Comparison of ENCODE assay signal across 7 cellular contexts in the genomic region with DNA sequence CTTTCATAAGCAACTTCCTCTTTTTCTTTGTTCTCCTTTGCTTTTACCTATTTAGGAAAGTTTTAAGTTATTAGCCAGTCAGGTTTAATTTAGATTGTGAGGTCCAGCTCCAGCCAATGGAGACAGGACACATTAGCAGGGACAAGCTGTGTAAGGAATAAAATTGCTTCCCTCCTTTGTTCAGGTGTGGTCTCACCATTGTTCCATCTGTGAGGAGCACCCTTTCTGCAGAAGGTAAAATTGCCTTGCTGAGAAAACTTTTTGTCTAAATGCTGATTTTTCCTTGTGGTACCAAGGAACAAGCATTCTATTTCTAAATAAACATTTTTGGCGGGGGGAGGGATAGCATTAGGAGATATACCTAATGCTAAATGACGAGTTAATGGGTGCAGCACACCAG. TPM values are rescaled to one million over a fixed set of nuclear protein-coding genes. Genes with fewer than 3 reads are reported as not detected.
A peak's percentile ranks its signal among the peaks of the same experiment; 100 is the strongest.
DNase-seq lines count a peak whose midpoint lies in the region; ATAC-seq, FAIRE-seq and TF ChIP-seq lines count a peak whose summit lies in the region.
"Not testable (repeated sequence)": the region's sequence is repeated elsewhere in the genome, so short reads cannot be mapped to it uniquely, and the experiment has no call there.
"Had no signal": no experiment of that assay in that cellular context is flagged by ENCODE, and none has a peak within 500 bp of the region (broad histone marks: within the 10 kb centered on the region; RNA-seq: fewer than 3 reads in every experiment).

No MANE protein-coding gene starts in this region.

- not testable (repeated sequence) for TF ChIP-seq RAD21 in Ishikawa (IDR thresholded peaks at IDR 0.05; ENCODE audit: low read depth); K562 (CRISPR knock-in tag; conservative IDR thresholded peaks at IDR 0.05 in 1 of 2, IDR thresholded peaks at IDR 0.05 in 1 of 2)

- H3K4me2 ChIP-seq in SU-DHL-6 (ENCODE audit: low read depth, low read length, poor library complexity, severe bottlenecking); K562 (ENCODE audit: insufficient read depth, low read length): not testable (repeated sequence)

- not testable (repeated sequence) for H3K4me3 Mint-ChIP-seq in stimulated activated memory B cell treated with anti-CD40 and anti-IgM and Interleukin-4, amounts not matched to agents 10 μg/mL and 1 μg/mL and 100 μg/mL, for 72 hours

- H3K36me3 Mint-ChIP-seq in stimulated activated memory B cell treated with anti-CD40 and anti-IgM and Interleukin-4, amounts not matched to agents 10 μg/mL and 1 μg/mL and 100 μg/mL, for 72 hours, result not testable (repeated sequence)

- TF ChIP-seq POLR2A in GM12892 (IDR thresholded peaks at IDR 0.05; ENCODE audit: low read depth, low read length); NB4 (IDR thresholded peaks at IDR 0.05; ENCODE audit: extremely low read depth, insufficient read length); K562 (conservative IDR thresholded peaks at IDR 0.05): not testable (repeated sequence)

- peaks cover 24% of the 10 kb centered on the region; the same call in 1 of the 2 replicates for H3K9me3 ChIP-seq in SU-DHL-6 (ENCODE audit: insufficient read depth, low read length)
- not testable (repeated sequence) for H3K9me3 ChIP-seq in K562 (replicated peaks; ENCODE audit: control insufficient read depth, insufficient read depth, low read depth, low read length)

- in situ Hi-C loops in K562 (cut with MboI), result not testable (repeated sequence)

- FAIRE-seq in GM12892 (lab: Jason Lieb, UNC), result peak; percentile 77
- peak; percentile 35 for FAIRE-seq in K562 (lab: Jason Lieb, UNC)

- 0% methylated on average over 2 of the region's 2 CpGs for WGBS in K562 (ENCODE audit: insufficient coverage, low coverage, missing lambda C conversion rate)

- H3K4me3 ChIP-seq in NB4 (ENCODE audit: low read depth, low read length); SU-DHL-6 (ENCODE audit: insufficient read depth, low read length, poor library complexity, severe bottlenecking); K562: not testable (repeated sequence)

- H3K9me2 ChIP-seq in SU-DHL-6 (replicated peaks; ENCODE audit: insufficient read depth, low read length), result not testable (repeated sequence)

- not testable (repeated sequence) for ATAC-seq in K562; stimulated activated memory B cell treated with anti-CD40 and anti-IgM and Interleukin-4, amounts not matched to agents 10 μg/mL and 1 μg/mL and 100 μg/mL, for 72 hours

- H3K79me2 ChIP-seq in SU-DHL-6 (ENCODE audit: insufficient read depth, low read length); K562 (ENCODE audit: control insufficient read depth, insufficient read depth, low read length): not testable (repeated sequence)

- TF ChIP-seq CTCF in NB4 (IDR thresholded peaks at IDR 0.05; ENCODE audit: low read depth, low read length); SU-DHL-6 (IDR thresholded peaks at IDR 0.05; ENCODE audit: insufficient read depth, low read length, poor library complexity, severe bottlenecking); K562 (IDR thresholded peaks at IDR 0.05 in 2 of 3, conservative IDR thresholded peaks at IDR 0.05 in 1 of 3; ENCODE audit: insufficient read depth in 2 of 3, low read depth in 1 of 3, low read length in 3 of 3): not testable (repeated sequence)

- not testable (repeated sequence) for H3K9ac ChIP-seq in SU-DHL-6 (ENCODE audit: low read length); K562 (ENCODE audit: insufficient read depth in 1 of 2, low read depth in 2 of 2, low read length in 2 of 2)

- H4K20me1 ChIP-seq in SU-DHL-6 (ENCODE audit: low read depth, low read length); K562 (replicated peaks; ENCODE audit: control insufficient read depth, insufficient read depth, low read length): not testable (repeated sequence)

- not testable (repeated sequence) for H3K27me3 Mint-ChIP-seq in stimulated activated memory B cell treated with anti-CD40 and anti-IgM and Interleukin-4, amounts not matched to agents 10 μg/mL and 1 μg/mL and 100 μg/mL, for 72 hours

- CTCF ChIA-PET in K562 (lab: Yijun Ruan, JAX; ENCODE audit: low intra/inter-chr PET ratio), result not testable (repeated sequence)

- peak overlapping the region; percentile 13; the same call in 1 of the 2 replicates for H3K27ac ChIP-seq in SU-DHL-6 (ENCODE audit: low read depth, low read length)
- H3K27ac ChIP-seq in K562 (ENCODE audit: extremely low read depth, low read depth, low read length), result not testable (repeated sequence)

- intact Hi-C loops in K562 (cut with micrococcal nuclease), result not testable (repeated sequence)

- not testable (repeated sequence) for H3K4me1 ChIP-seq in K562 (replicated peaks in 1 of 2; ENCODE audit: control insufficient read depth in 2 of 2, insufficient read depth in 2 of 2, low read length in 2 of 2)

- H3F3A ChIP-seq in SU-DHL-6 (ENCODE audit: insufficient read depth), result peaks cover 30% of the 10 kb centered on the region

- H3K27ac Mint-ChIP-seq in stimulated activated memory B cell treated with anti-CD40 and anti-IgM and Interleukin-4, amounts not matched to agents 10 μg/mL and 1 μg/mL and 100 μg/mL, for 72 hours, result peak overlapping the region; percentile 61

- H3K9me3 Mint-ChIP-seq in stimulated activated memory B cell treated with anti-CD40 and anti-IgM and Interleukin-4, amounts not matched to agents 10 μg/mL and 1 μg/mL and 100 μg/mL, for 72 hours, result peaks cover 13% of the 10 kb centered on the region

- TF ChIP-seq EP300 in Ishikawa (IDR thresholded peaks at IDR 0.05; ENCODE audit: borderline replicate concordance); K562 (IDR thresholded peaks at IDR 0.05; ENCODE audit: low read length): not testable (repeated sequence)

- not testable (repeated sequence) for H3K9me1 ChIP-seq in K562 (ENCODE audit: control insufficient read depth, insufficient read depth, low read length)

- H3K36me3 ChIP-seq in SU-DHL-6 (ENCODE audit: low read length); K562 (ENCODE audit: control insufficient read depth, insufficient read depth, low read length): not testable (repeated sequence)

- H3K27me3 ChIP-seq in SU-DHL-6 (ENCODE audit: low read length); K562 (ENCODE audit: control insufficient read depth in 2 of 2, insufficient read depth in 2 of 2, low read length in 2 of 2): not testable (repeated sequence)

- not testable (repeated sequence) for H2AFZ ChIP-seq in SU-DHL-6 (ENCODE audit: low read depth, low read length, severe bottlenecking); K562 (ENCODE audit: low read depth, low read length)

- DNase-seq in GM12892 (ENCODE audit: insufficient read length); K562 (ENCODE audit: extremely low read depth in 1 of 4, low spot score in 3 of 4): not testable (repeated sequence)
- DNase-seq in NB4 (ENCODE audit: low read depth), result peak; percentile 11

- BruUV-seq in K562 (replicated peaks; lab: Mats Ljungman, UMichigan), result not testable (repeated sequence)

- POLR2A ChIA-PET in K562 (lab: Yijun Ruan, JAX), result not testable (repeated sequence)

- peaks cover 13% of the 10 kb centered on the region for H3K4me1 Mint-ChIP-seq in stimulated activated memory B cell treated with anti-CD40 and anti-IgM and Interleukin-4, amounts not matched to agents 10 μg/mL and 1 μg/mL and 100 μg/mL, for 72 hours

TF ChIP-seq in K562, 482 proteins besides CTCF, POLR2A, EP300 and RAD21 (continues in another document):
- TF ChIP-seq ZEB2 (IDR thresholded peaks at IDR 0.05), result peak; percentile 71
- 0 out of 4 replicates have a peak, but pooled peaks of 1 of the 2 experiments have one; percentile 34 for TF ChIP-seq TRIM24 (IDR thresholded peaks at IDR 0.05)

RNA-seq across cellular contexts. Expression of gene DENND5B, which starts 17.4 kb away (rescaled TPM):
- 8.6 TPM for polyA plus RNA-seq in GM12892 (2012; ENCODE audit: missing spikeins)
- 7.0 and 7.7 TPM in 2 replicates for total RNA-seq in K562 (2011; cell fraction: chromatin; rRNA removed; ENCODE audit: low replicate concordance)
- 3.3 and 3.8 TPM in 2 replicates for total RNA-seq in K562 (2011; cell fraction: nucleolus; rRNA removed)
- 4.1 and 5.4 TPM in 2 replicates for total RNA-seq in K562 (2011; cell fraction: nucleoplasm; rRNA removed)
- 2.1 and 3.6 TPM in 2 replicates for total RNA-seq in K562 (2014; rRNA removed)
- 4.7 and 5.0 TPM in 2 replicates for total RNA-seq in K562 (2014; rRNA removed; fragmentation: Illumina TruSeq; extraction: Trizol)
- 3.6 and 4.0 TPM in 2 replicates for total RNA-seq in K562 (2015; rRNA removed; fragmentation: Illumina TruSeq; extraction: Trizol)
- 4.5 and 5.0 TPM in 2 replicates for total RNA-seq in K562 (2021)
- polyA plus RNA-seq in K562 (2011; rRNA removed), result 6.0 and 11.8 TPM in 2 replicates
- polyA plus RNA-seq in K562 (2011; cell fraction: cytosol; rRNA removed), result 3.4 and 9.1 TPM in 2 replicates
- 1.5 and 4.8 TPM in 2 replicates for polyA plus RNA-seq in K562 (2011; cell fraction: nucleus; rRNA removed)
- 2.2 and 2.5 TPM in 2 replicates for polyA plus RNA-seq in K562 (2012)
- polyA plus RNA-seq in K562 (2014; fragmentation: Illumina TruSeq; extraction: Trizol), result 3.5 and 3.9 TPM in 2 replicates
- 1 to 10 TPM in 1 of 2 experiments, under 1 TPM in 1; 0.99 to 1.2 TPM for polyA plus RNA-seq in K562 (2014; fragmentation: Nextera tagmentation; extraction: Ambion mirVana)
- polyA plus RNA-seq in K562 (2014; rRNA removed), result 3.6 and 3.8 TPM in 2 replicates
- polyA minus RNA-seq in K562 (2011; rRNA and poly(A)+ RNA removed), result 6.9 and 16.9 TPM in 2 replicates
- 2.9 and 7.9 TPM in 2 replicates for polyA minus RNA-seq in K562 (2011; cell fraction: cytosol; rRNA and poly(A)+ RNA removed)
- polyA minus RNA-seq in K562 (2011; cell fraction: nucleus; rRNA and poly(A)+ RNA removed), result 1.5 and 6.8 TPM in 2 replicates
- polyA plus RNA-seq: CD8-positive, alpha-beta memory T cell had no signal

RNA-seq across cellular contexts. Expression of gene ETFBKMT, which starts 51.2 kb away (rescaled TPM):
- 0.83 TPM for polyA plus RNA-seq in GM12892 (2012; ENCODE audit: missing spikeins)
- 0.60 and 1.1 TPM in 2 replicates for total RNA-seq in K562 (2011; cell fraction: chromatin; rRNA removed; ENCODE audit: low replicate concordance)
- 0.83 and 1.2 TPM in 2 replicates for total RNA-seq in K562 (2011; cell fraction: nucleolus; rRNA removed)
- total RNA-seq in K562 (2011; cell fraction: nucleoplasm; rRNA removed), result 1.1 and 1.3 TPM in 2 replicates
- total RNA-seq in K562 (2014; rRNA removed) (0.37 and 0.68 TPM in 2 replicates), K562 (2014; rRNA removed; fragmentation: Illumina TruSeq; extraction: Trizol) (1.0 and 1.2 TPM in 2 replicates), K562 (2015; rRNA removed; fragmentation: Illumina TruSeq; extraction: Trizol) (0.18 and 0.53 TPM in 2 replicates), K562 (2021) (0.60 and 1.4 TPM in 2 replicates)
- polyA plus RNA-seq in K562 (2011; rRNA removed) (0.96 and 1.0 TPM in 2 replicates), K562 (2014; fragmentation: Illumina TruSeq; extraction: Trizol) (0.73 and 0.77 TPM in 2 replicates), K562 (2014; fragmentation: Nextera tagmentation; extraction: Ambion mirVana) (1 to 10 TPM; 1.0 to 1.7 TPM), K562 (2014; rRNA removed) (0.69 and 0.82 TPM in 2 replicates)
- polyA plus RNA-seq in K562 (2011; cell fraction: cytosol; rRNA removed), result 0.39 and 0.52 TPM in 2 replicates
- polyA plus RNA-seq in K562 (2011; cell fraction: nucleus; rRNA removed), result 0.41 and 0.71 TPM in 2 replicates
- polyA plus RNA-seq in K562 (2012), result 0.39 and 0.83 TPM in 2 replicates
- 0.88 and 1.3 TPM in 2 replicates for polyA minus RNA-seq in K562 (2011; rRNA and poly(A)+ RNA removed)
- 0.38 TPM in 1 of 2 replicates, not detected in the other for polyA minus RNA-seq in K562 (2011; cell fraction: cytosol; rRNA and poly(A)+ RNA removed)
- polyA minus RNA-seq in K562 (2011; cell fraction: nucleus; rRNA and poly(A)+ RNA removed), result 0.56 and 0.67 TPM in 2 replicates
